ENCODE assay signal across 16 cellular contexts in the genomic region with DNA sequence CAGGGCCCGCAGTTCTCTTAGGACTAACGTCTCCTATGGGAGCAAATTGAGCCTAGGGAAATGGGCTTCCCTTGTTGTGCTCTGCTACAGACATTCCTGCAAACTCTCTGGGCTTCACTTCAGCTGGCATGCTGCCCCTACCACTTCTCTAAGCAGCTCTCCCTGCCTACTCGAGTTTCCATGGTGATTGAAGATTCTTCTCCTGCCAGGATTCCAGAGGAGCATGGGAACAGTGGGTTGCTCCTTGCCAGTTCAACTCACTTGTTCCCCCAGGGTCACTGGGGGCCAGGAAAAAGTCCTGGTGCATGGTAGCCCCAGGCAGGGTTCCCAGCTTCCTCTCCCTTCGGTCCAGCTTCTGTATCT. TPM values are rescaled to one million over a fixed set of nuclear protein-coding genes. Genes with fewer than 3 reads are reported as not detected.
A peak's percentile ranks its signal among the peaks of the same experiment; 100 is the strongest.
DNase-seq lines count a peak whose midpoint lies in the region; ATAC-seq and TF ChIP-seq lines count a peak whose summit lies in the region.
"Had no signal": no experiment of that assay in that cellular context is flagged by ENCODE, and none has a peak within 500 bp of the region (broad histone marks: within the 10 kb centered on the region; RNA-seq: fewer than 3 reads in every experiment).

No MANE protein-coding gene starts in this region.

- peak; percentile 42 for ATAC-seq in omental fat pad (ENCODE audit: low FRiP score)
- ATAC-seq in HG03025 (IDR thresholded peaks at IDR 0.05; ENCODE audit: low FRiP score, unreplicated experiment): no peak
- ATAC-seq: activated naive CD4-positive, alpha-beta T cell treated with anti-CD3 and anti-CD28 coated beads, Interleukin-2, amount 50 U/mL, for 72 hours had no signal

- DNase-seq in EH (ENCODE audit: low read depth): peak; percentile 34
- DNase-seq in RPMI7951 (ENCODE audit: low read depth): peak; percentile 1
- DNase-seq in fibroblast of gingiva (ENCODE audit: low read depth): peak; percentile 52
- DNase-seq in omental fat pad (ENCODE audit: low spot score): no peak
- DNase-seq in HuH-7 (ENCODE audit: low spot score): no peak
- DNase-seq in iPS-NIHi7 (ENCODE audit: extremely low spot score): no peak
- no peak for DNase-seq in DMS114 treated with DMSO at 0.1 percent for 48 hours (lab: John Stamatoyannopoulos, UW; ENCODE audit: unreplicated experiment)
- DNase-seq: activated T-cell treated with anti-CD3 and anti-CD28 coated beads, Interleukin-2, amount 50 U/mL, for 24 hours; AML-193; DMS53; heart right ventricle; kidney glomerular epithelial cell; NCI-H1694; NCI-H510A had no signal

- TF ChIP-seq CTCF in omental fat pad (IDR thresholded peaks at IDR 0.05): no peak

RNA-seq across cellular contexts. Expression of gene WDR17, which starts 21.1 kb away (rescaled TPM):
- 0.48 and 0.98 TPM in 2 replicates for total RNA-seq in RPMI7951 (2014; rRNA removed; shearing (Covaris generic))
- 1 to 10 TPM in 3 of 4 donors, under 1 TPM in 1; 0.84 to 3.6 (median 3.3) TPM for total RNA-seq in omental fat pad

Comparison
In these comparisons a context has a peak if more than half of its experiments do, and no peak if none do; other contexts are left out.
1. DNase-seq: peak in EH (single experiment), RPMI7951 (single experiment) and fibroblast of gingiva (single experiment); none in omental fat pad (single experiment), HuH-7 (single experiment), iPS-NIHi7 (single experiment) and DMS114 treated with DMSO at 0.1 percent for 48 hours (single experiment).